In genomic region chr19:10864538-10864899, GRCh38 we compare ENCODE assay signal across 2 cellular contexts.
TF ChIP-seq lines count a peak whose summit lies in the region.

No MANE protein-coding gene starts in this region.

TF ChIP-seq in HCT116, 20 proteins besides CTCF, POLR2A, EP300 and RAD21 (continued from another document):
- no peak for TF ChIP-seq ZBTB33 (IDR thresholded peaks at IDR 0.05; ENCODE audit: extremely low read depth, insufficient replicate concordance, low read length)
- TF ChIP-seq ELF1 (IDR thresholded peaks at IDR 0.05; ENCODE audit: borderline replicate concordance, low read depth) = no peak
- peak; percentile 34; the same call in 1 of the 2 replicates for TF ChIP-seq POLR2AphosphoS5 (IDR thresholded peaks at IDR 0.05; ENCODE audit: low read depth, low read length)
- TF ChIP-seq YY1 (IDR thresholded peaks at IDR 0.05; ENCODE audit: extremely low read depth, insufficient replicate concordance, low read depth, low read length) = peak; percentile 65
TF ChIP-seq in HCT116: peak in this region for 2.

TF ChIP-seq in liver, 16 proteins besides CTCF, POLR2A, EP300 and RAD21 (continued from another document):
- no peak for TF ChIP-seq RXRA (IDR thresholded peaks at IDR 0.05)
- TF ChIP-seq ZBTB33 (IDR thresholded peaks at IDR 0.05) = no peak
- no peak for TF ChIP-seq ATF3 (IDR thresholded peaks at IDR 0.05)
- no peak for TF ChIP-seq TAF1 (conservative IDR thresholded peaks at IDR 0.05)
- no peak for TF ChIP-seq GABPA (IDR thresholded peaks at IDR 0.05 in 1 of 2, conservative IDR thresholded peaks at IDR 0.05 in 1 of 2)
- TF ChIP-seq YY1 (IDR thresholded peaks at IDR 0.05) = no peak
